In the genomic region with DNA sequence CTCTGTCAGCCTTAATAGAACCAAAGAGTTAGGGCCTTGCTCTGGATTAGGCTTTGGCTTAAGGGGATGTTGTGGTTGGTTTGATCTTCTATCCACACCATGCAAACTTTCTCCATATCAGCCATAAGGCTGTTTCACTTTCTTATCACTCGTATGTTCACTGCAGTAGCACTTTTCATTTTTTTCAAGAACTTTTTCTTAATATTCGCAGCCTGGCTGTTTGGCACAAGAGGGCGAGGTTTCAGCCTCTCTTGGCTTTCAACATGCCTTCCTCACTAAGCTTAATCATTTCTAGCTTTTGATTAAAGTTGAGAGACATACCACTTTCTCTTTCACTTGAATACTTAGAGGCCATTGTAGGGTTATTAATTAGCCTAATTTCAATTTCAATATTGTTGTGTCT, we compare ENCODE assay signal across 12 cellular contexts.
DNase-seq lines count a peak whose midpoint lies in the region; ATAC-seq lines count a peak whose summit lies in the region.
"Had no signal": no experiment of that assay in that cellular context is flagged by ENCODE, and none has a peak within 500 bp of the region (broad histone marks: within the 10 kb centered on the region; RNA-seq: fewer than 3 reads in every experiment).

No MANE protein-coding gene starts in this region.

- ATAC-seq in GM19043 (IDR thresholded peaks at IDR 0.05; ENCODE audit: low read depth, unreplicated experiment) (peak; percentile 57), HG02973 (IDR thresholded peaks at IDR 0.05; ENCODE audit: unreplicated experiment) (peak; percentile 65), GM18520 (IDR thresholded peaks at IDR 0.05; ENCODE audit: unreplicated experiment) (no peak), Right ventricle myocardium inferior (no peak)
- peak; percentile 61 for ATAC-seq in activated CD8-positive, alpha-beta T cell treated with anti-CD3 and anti-CD28 coated beads, Interleukin-2, amount 10 ng/mL, durations not matched to agents 7 days and 5 days

- H3K36me3 Mint-ChIP-seq in activated CD8-positive, alpha-beta T cell treated with anti-CD3 and anti-CD28 coated beads, Interleukin-2, amount 10 ng/mL, durations not matched to agents 7 days and 5 days (ENCODE audit: low read depth), result no peaks in the 10 kb centered on the region

- H3K9me3 Mint-ChIP-seq in activated CD8-positive, alpha-beta T cell treated with anti-CD3 and anti-CD28 coated beads, Interleukin-2, amount 10 ng/mL, durations not matched to agents 7 days and 5 days (ENCODE audit: insufficient read depth), result no peaks in the 10 kb centered on the region

- POLR2A ChIA-PET in activated CD8-positive, alpha-beta T cell treated with anti-CD3 and anti-CD28 coated beads, Interleukin-2, amount 10 ng/mL, durations not matched to agents 7 days and 5 days (lab: Charles Lee), result no interaction called here

- intact Hi-C loops in Right ventricle myocardium inferior (cut with DNase I), result no loop called here

- peak overlapping the region; percentile 57 for H3K27ac Mint-ChIP-seq in activated CD8-positive, alpha-beta T cell treated with anti-CD3 and anti-CD28 coated beads, Interleukin-2, amount 10 ng/mL, durations not matched to agents 7 days and 5 days

- H3K4me3 Mint-ChIP-seq in activated CD8-positive, alpha-beta T cell treated with anti-CD3 and anti-CD28 coated beads, Interleukin-2, amount 10 ng/mL, durations not matched to agents 7 days and 5 days, result peak overlapping the region; percentile 24

- peaks cover 3% of the 10 kb centered on the region for H3K27me3 Mint-ChIP-seq in activated CD8-positive, alpha-beta T cell treated with anti-CD3 and anti-CD28 coated beads, Interleukin-2, amount 10 ng/mL, durations not matched to agents 7 days and 5 days (ENCODE audit: low read depth)

- H3K4me1 Mint-ChIP-seq in activated CD8-positive, alpha-beta T cell treated with anti-CD3 and anti-CD28 coated beads, Interleukin-2, amount 10 ng/mL, durations not matched to agents 7 days and 5 days (ENCODE audit: low read depth), result peaks cover 33% of the 10 kb centered on the region

- CTCF ChIA-PET in activated CD8-positive, alpha-beta T cell treated with anti-CD3 and anti-CD28 coated beads, Interleukin-2, amount 10 ng/mL, durations not matched to agents 7 days and 5 days (lab: Charles Lee), result interaction anchor here (1.0 to 1.7 kb wide), 7 partner anchors 11 to 342 kb away, joined by 3 to 7 read pairs (median 3); partner anchors contain the start of gene NRN1

- DNase-seq in CMK (ENCODE audit: low read depth), result peak; percentile 11
- peak; percentile 48 for DNase-seq in activated CD8-positive, alpha-beta T cell treated with anti-CD3 and anti-CD28 coated beads, Interleukin-2, amount 10 ng/mL, durations not matched to agents 7 days and 5 days
- DNase-seq in AG08395 (ENCODE audit: low spot score), result no peak
- no peak for DNase-seq in Right ventricle myocardium inferior (ENCODE audit: missing footprints)
- DNase-seq in GM19240 (ENCODE audit: insufficient read length, low spot score), result no peak
- DNase-seq: caudate nucleus, NCI-H1694, retina, transverse colon had no signal

Comparison
In these comparisons a context has a peak if more than half of its experiments do, and no peak if none do; other contexts are left out.
1. DNase-seq: peak in CMK (single experiment) and activated CD8-positive, alpha-beta T cell treated with anti-CD3 and anti-CD28 coated beads, Interleukin-2, amount 10 ng/mL, durations not matched to agents 7 days and 5 days (single experiment); none in AG08395 (single experiment), Right ventricle myocardium inferior (single experiment) and GM19240 (single experiment).
2. ATAC-seq: peak in GM19043 (single experiment), HG02973 (single experiment) and activated CD8-positive, alpha-beta T cell treated with anti-CD3 and anti-CD28 coated beads, Interleukin-2, amount 10 ng/mL, durations not matched to agents 7 days and 5 days (single experiment); none in GM18520 (single experiment) and Right ventricle myocardium inferior (single experiment).